ENCODE assay signal across 10 cellular contexts in genomic region chr5:124810420-124810819, GRCh38.
"Had no signal": no experiment of that assay in that cellular context is flagged by ENCODE, and none has a peak within 500 bp of the region (broad histone marks: within the 10 kb centered on the region; RNA-seq: fewer than 3 reads in every experiment).

No MANE protein-coding gene starts in this region.

- H3K36me3 ChIP-seq: heart left ventricle, left lung, neutrophil had no signal

- H3K36me3 Mint-ChIP-seq: activated naive CD4-positive, alpha-beta T cell treated with anti-CD3 and anti-CD28 coated beads, Interleukin-2, amount 50 U/mL, for 72 hours; stimulated activated effector memory CD8-positive, alpha-beta T cell treated with anti-CD3 and anti-CD28 coated beads, Interleukin-12 subunit alpha, Interleukin-12 subunit beta, amount 100 ng/mL, for 72 hours had no signal

- H3K27ac Mint-ChIP-seq: stimulated activated effector memory CD8-positive, alpha-beta T cell treated with anti-CD3 and anti-CD28 coated beads, Interleukin-12 subunit alpha, Interleukin-12 subunit beta, amount 100 ng/mL, for 72 hours; T-helper 17 cell had no signal

- H3K4me1 Mint-ChIP-seq: stimulated activated effector memory CD8-positive, alpha-beta T cell treated with anti-CD3 and anti-CD28 coated beads, Interleukin-12 subunit alpha, Interleukin-12 subunit beta, amount 100 ng/mL, for 72 hours; T-helper 17 cell had no signal

- H3K4me3 Mint-ChIP-seq: stimulated activated effector memory CD8-positive, alpha-beta T cell treated with anti-CD3 and anti-CD28 coated beads, Interleukin-12 subunit alpha, Interleukin-12 subunit beta, amount 100 ng/mL, for 72 hours; T-helper 17 cell had no signal

- DNase-seq: activated effector memory CD4-positive, alpha-beta T cell treated with Interleukin-2 at 50 U/mL for 16 hours; heart left ventricle; left lung; right cardiac atrium; small intestine; T-helper 17 cell; trophoblast cell had no signal

- H3K9me3 ChIP-seq: heart left ventricle, left lung, neutrophil had no signal

- H3K9me3 Mint-ChIP-seq: activated naive CD4-positive, alpha-beta T cell treated with anti-CD3 and anti-CD28 coated beads, Interleukin-2, amount 50 U/mL, for 72 hours had no signal

- H3K27me3 ChIP-seq: heart left ventricle, left lung, neutrophil had no signal

- H3K4me3 ChIP-seq: heart left ventricle, left lung had no signal

- H3K27me3 Mint-ChIP-seq: T-helper 17 cell had no signal

- H3K27ac ChIP-seq: heart left ventricle, left lung, neutrophil had no signal
